Comparison of ENCODE assay signal across 21 cellular contexts in the genomic region with DNA sequence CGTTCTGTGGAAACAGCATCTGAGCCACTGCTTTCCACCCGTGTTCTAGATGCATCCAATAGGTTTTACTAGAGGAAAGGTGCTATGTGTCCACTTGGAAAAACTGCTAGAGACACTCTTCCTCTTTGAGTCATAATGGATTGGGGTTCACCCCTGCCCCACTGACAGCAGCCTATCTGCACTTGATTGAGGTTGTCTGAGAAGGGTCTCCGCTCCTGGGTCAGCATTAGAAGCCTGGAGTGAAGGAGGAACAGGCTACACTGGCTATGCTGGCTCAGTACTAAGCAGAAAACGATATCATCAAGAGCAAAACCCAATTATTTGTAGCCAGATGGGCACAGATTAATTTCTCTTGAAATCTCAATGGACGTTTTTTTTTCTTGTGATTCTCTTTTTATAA.
DNase-seq lines count a peak whose midpoint lies in the region; ATAC-seq, FAIRE-seq and TF ChIP-seq lines count a peak whose summit lies in the region.
"Had no signal": no experiment of that assay in that cellular context is flagged by ENCODE, and none has a peak within 500 bp of the region (broad histone marks: within the 10 kb centered on the region; RNA-seq: fewer than 3 reads in every experiment).

No MANE protein-coding gene starts in this region.

- in situ Hi-C loops in K562 (cut with MboI), result no loop called here

- H3K27ac ChIP-seq in HEK293 (ENCODE audit: extremely low read depth, low read depth, low read length) (no peak overlapping the region), K562 (ENCODE audit: extremely low read depth, low read depth, low read length) (no peak overlapping the region)
- H3K27ac ChIP-seq: 22Rv1; A549; BLaER1 treated with 17β-estradiol and CSF1 and Interleukin-3, amounts not matched to agents 10 nM and 100 nM; C4-2B had no signal

- ATAC-seq in K562, result no peak
- ATAC-seq in HG02678 (IDR thresholded peaks at IDR 0.05; ENCODE audit: unreplicated experiment), result no peak
- ATAC-seq: A549; CD8-positive, alpha-beta T cell had no signal

- no peak for TF ChIP-seq CTCF in HEK293 (tag by site-specific recombination; IDR thresholded peaks at IDR 0.05)
- TF ChIP-seq CTCF in K562 (IDR thresholded peaks at IDR 0.05 in 2 of 3, conservative IDR thresholded peaks at IDR 0.05 in 1 of 3; ENCODE audit: insufficient read depth in 2 of 3, low read depth in 1 of 3, low read length in 3 of 3), result no peak

- no peak for FAIRE-seq in K562 (lab: Jason Lieb, UNC)
- FAIRE-seq: A549, G401.6, GM12891, GM19239 had no signal

- TF ChIP-seq RAD21 in K562 (CRISPR knock-in tag; conservative IDR thresholded peaks at IDR 0.05 in 1 of 2, IDR thresholded peaks at IDR 0.05 in 1 of 2), result no peak

- no peaks in the 10 kb centered on the region for H3K4me1 ChIP-seq in HEK293 (ENCODE audit: control insufficient read depth, insufficient read depth, low read length)
- H3K4me1 ChIP-seq in K562 (replicated peaks in 1 of 2; ENCODE audit: control insufficient read depth in 2 of 2, insufficient read depth in 2 of 2, low read length in 2 of 2), result no peaks in the 10 kb centered on the region
- H3K4me1 ChIP-seq: A549, Caco-2 had no signal

- no peaks in the 10 kb centered on the region for H4K20me1 ChIP-seq in K562 (replicated peaks; ENCODE audit: control insufficient read depth, insufficient read depth, low read length)
- H4K20me1 ChIP-seq: BLaER1 treated with 17β-estradiol and CSF1 and Interleukin-3, amounts not matched to agents 10 nM and 100 nM had no signal

- no peaks in the 10 kb centered on the region for H3K9me1 ChIP-seq in K562 (ENCODE audit: control insufficient read depth, insufficient read depth, low read length)

- H3K9ac ChIP-seq in K562 (ENCODE audit: insufficient read depth in 1 of 2, low read depth in 2 of 2, low read length in 2 of 2), result no peak overlapping the region
- H3K9ac ChIP-seq: BLaER1 treated with 17β-estradiol and CSF1 and Interleukin-3, amounts not matched to agents 10 nM and 100 nM had no signal

- no peaks in the 10 kb centered on the region for H3K79me2 ChIP-seq in K562 (ENCODE audit: control insufficient read depth, insufficient read depth, low read length)

- intact Hi-C loops in K562 (cut with micrococcal nuclease), result loop anchor here (10.0 kb wide), 1 partner anchor 1576 kb away; no protein-coding TSS in a partner anchor

- POLR2A ChIA-PET in HEK293 (lab: Yijun Ruan, JAX), result no interaction called here
- POLR2A ChIA-PET in K562 (lab: Yijun Ruan, JAX), result no interaction called here

- H2AFZ ChIP-seq in K562 (ENCODE audit: low read depth, low read length), result no peak overlapping the region

- 2% methylated on average over 5 of the region's 5 CpGs for WGBS in K562 (ENCODE audit: insufficient coverage, low coverage, missing lambda C conversion rate)

- TF ChIP-seq POLR2A in K562 (conservative IDR thresholded peaks at IDR 0.05), result no peak

- peaks cover 0 to 9% of the 10 kb centered on the region in 2 experiments; a peak in 2 of 5 replicates for H3K27me3 ChIP-seq in K562 (ENCODE audit: control insufficient read depth in 2 of 2, insufficient read depth in 2 of 2, low read length in 2 of 2)
- H3K27me3 ChIP-seq: BLaER1 treated with 17β-estradiol and CSF1 and Interleukin-3, amounts not matched to agents 10 nM and 100 nM had no signal

- H3K36me3 ChIP-seq in HEK293 (ENCODE audit: control insufficient read depth in 2 of 2, insufficient read depth in 1 of 2, low read length in 2 of 2) (no peaks in the 10 kb centered on the region), K562 (ENCODE audit: control insufficient read depth, insufficient read depth, low read length) (no peaks in the 10 kb centered on the region)
- H3K36me3 ChIP-seq: BLaER1 treated with 17β-estradiol and CSF1 and Interleukin-3, amounts not matched to agents 10 nM and 100 nM had no signal

- H3K4me2 ChIP-seq in K562 (ENCODE audit: insufficient read depth, low read length), result no peak overlapping the region
- H3K4me2 ChIP-seq: A549; BLaER1 treated with 17β-estradiol and CSF1 and Interleukin-3, amounts not matched to agents 10 nM and 100 nM had no signal

- H3K4me3 ChIP-seq in HEK293 (ENCODE audit: low read depth, low read length) (no peak overlapping the region), K562 (no peak overlapping the region)
- H3K4me3 ChIP-seq: A549; BLaER1 treated with 17β-estradiol and CSF1 and Interleukin-3, amounts not matched to agents 10 nM and 100 nM had no signal

- CTCF ChIA-PET in HEK293 (lab: Yijun Ruan, JAX) (no interaction called here), K562 (lab: Yijun Ruan, JAX; ENCODE audit: low intra/inter-chr PET ratio) (no interaction called here)

- no peak for TF ChIP-seq EP300 in K562 (IDR thresholded peaks at IDR 0.05; ENCODE audit: low read length)

- DNase-seq in NCI-H82 (lab: John Stamatoyannopoulos, UW) (peak; percentile 19), NCI-H82 treated with DMSO at 0.1 percent for 48 hours (lab: John Stamatoyannopoulos, UW; ENCODE audit: unreplicated experiment) (no peak), NCI-H524 treated with DMSO at 0.1 percent for 48 hours (lab: John Stamatoyannopoulos, UW) (peak; percentile 55), K562 (ENCODE audit: extremely low read depth in 1 of 4, low spot score in 3 of 4) (no peak)
- DNase-seq in activated naive CD4-positive, alpha-beta T cell (lab: John Stamatoyannopoulos, UW), result no peak
- DNase-seq: AML-193; Caco-2; Calu3; CD4-positive, alpha-beta T cell; CD8-positive, alpha-beta T cell; DMS79 treated with DMSO at 0.1 percent for 48 hours; GF-D8 had no signal

- no peaks in the 10 kb centered on the region for H3K9me3 ChIP-seq in HEK293 (ENCODE audit: control insufficient read depth, insufficient read depth, low read depth, low read length)
- H3K9me3 ChIP-seq in K562 (replicated peaks; ENCODE audit: control insufficient read depth, insufficient read depth, low read depth, low read length), result no peaks in the 10 kb centered on the region
- H3K9me3 ChIP-seq: A549; BLaER1 treated with 17β-estradiol and CSF1 and Interleukin-3, amounts not matched to agents 10 nM and 100 nM; Caco-2 had no signal

- no TSS peak for BruUV-seq in K562 (replicated peaks; lab: Mats Ljungman, UMichigan)

TF ChIP-seq in HEK293, 187 proteins besides CTCF, POLR2A, EP300 and RAD21:
- no peak for TF ChIP-seq ZNF202 (tag by site-specific recombination; IDR thresholded peaks at IDR 0.05; ENCODE audit: borderline replicate concordance)
- TF ChIP-seq, protein P1, sequence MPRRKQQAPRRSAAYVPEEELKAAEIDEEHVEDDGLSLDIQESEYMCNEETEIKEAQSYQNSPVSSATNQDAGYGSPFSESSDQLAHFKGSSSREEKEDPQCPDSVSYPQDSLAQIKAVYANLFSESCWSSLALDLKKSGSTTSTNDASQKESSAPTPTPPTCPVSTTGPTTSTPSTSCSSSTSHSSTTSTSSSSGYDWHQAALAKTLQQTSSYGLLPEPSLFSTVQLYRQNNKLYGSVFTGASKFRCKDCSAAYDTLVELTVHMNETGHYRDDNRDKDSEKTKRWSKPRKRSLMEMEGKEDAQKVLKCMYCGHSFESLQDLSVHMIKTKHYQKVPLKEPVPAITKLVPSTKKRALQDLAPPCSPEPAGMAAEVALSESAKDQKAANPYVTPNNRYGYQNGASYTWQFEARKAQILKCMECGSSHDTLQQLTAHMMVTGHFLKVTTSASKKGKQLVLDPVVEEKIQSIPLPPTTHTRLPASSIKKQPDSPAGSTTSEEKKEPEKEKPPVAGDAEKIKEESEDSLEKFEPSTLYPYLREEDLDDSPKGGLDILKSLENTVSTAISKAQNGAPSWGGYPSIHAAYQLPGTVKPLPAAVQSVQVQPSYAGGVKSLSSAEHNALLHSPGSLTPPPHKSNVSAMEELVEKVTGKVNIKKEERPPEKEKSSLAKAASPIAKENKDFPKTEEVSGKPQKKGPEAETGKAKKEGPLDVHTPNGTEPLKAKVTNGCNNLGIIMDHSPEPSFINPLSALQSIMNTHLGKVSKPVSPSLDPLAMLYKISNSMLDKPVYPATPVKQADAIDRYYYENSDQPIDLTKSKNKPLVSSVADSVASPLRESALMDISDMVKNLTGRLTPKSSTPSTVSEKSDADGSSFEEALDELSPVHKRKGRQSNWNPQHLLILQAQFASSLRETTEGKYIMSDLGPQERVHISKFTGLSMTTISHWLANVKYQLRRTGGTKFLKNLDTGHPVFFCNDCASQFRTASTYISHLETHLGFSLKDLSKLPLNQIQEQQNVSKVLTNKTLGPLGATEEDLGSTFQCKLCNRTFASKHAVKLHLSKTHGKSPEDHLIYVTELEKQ (tag by site-specific recombination; IDR thresholded peaks at IDR 0.05; ENCODE audit: borderline replicate concordance), result no peak
- peak; percentile 68 for TF ChIP-seq ZBTB17 (tag by site-specific recombination; IDR thresholded peaks at IDR 0.05)

TF ChIP-seq in K562, 482 proteins besides CTCF, POLR2A, EP300 and RAD21:
- peak; percentile 51; the same call in 1 of the 2 replicates for TF ChIP-seq ZBTB17 (CRISPR knock-in tag; IDR thresholded peaks at IDR 0.05)
- TF ChIP-seq BRCA1 (IDR thresholded peaks at IDR 0.05), result no peak
- no peak for TF ChIP-seq BRCA1 (CRISPR knock-in tag; IDR thresholded peaks at IDR 0.05)
- TF ChIP-seq ASH1L (IDR thresholded peaks at IDR 0.05; ENCODE audit: borderline replicate concordance, low read depth, partially characterized antibody), result no peak
TF ChIP-seq in K562: peak in this region for 1.

Comparison
In these comparisons a context has a peak if more than half of its experiments do, and no peak if none do; other contexts are left out.
1. DNase-seq: peak in NCI-H82 (single experiment) and NCI-H524 treated with DMSO at 0.1 percent for 48 hours (single experiment); none in NCI-H82 treated with DMSO at 0.1 percent for 48 hours (single experiment), K562 (0 of 4) and activated naive CD4-positive, alpha-beta T cell (0 of 4).